ENCODE assay signal across 17 cellular contexts in genomic region chr22:32824531-32825315, GRCh38. TPM values are rescaled to one million over a fixed set of nuclear protein-coding genes. Genes with fewer than 3 reads are reported as not detected.
"Had no signal": no experiment of that assay in that cellular context is flagged by ENCODE, and none has a peak within 500 bp of the region (broad histone marks: within the 10 kb centered on the region; RNA-seq: fewer than 3 reads in every experiment).

No MANE protein-coding gene starts in this region.

- H3K4me1 ChIP-seq: pancreas, SJSA1 had no signal

- H3K27ac ChIP-seq: pancreas, SJSA1 had no signal

- DNase-seq: activated B cell treated with CpG ODN at 0.5 μM for 24 hours; activated CD4-positive, alpha-beta T cell treated with anti-CD3 and anti-CD28 coated beads, Interleukin-2, amount 10 ng/mL, durations not matched to agents 24 days and 14 days; activated CD8-positive, alpha-beta memory T cell treated with anti-CD3 and anti-CD28 coated beads, Interleukin-2, amount 50 U/mL, for 4 hours; activated CD8-positive, alpha-beta T cell treated with anti-CD3 and anti-CD28 coated beads, Interleukin-2, amount 10 ng/mL, durations not matched to agents 7 days and 5 days; activated effector memory CD4-positive, alpha-beta T cell treated with anti-CD3 and anti-CD28 coated beads, Interleukin-2, amount 50 U/mL, for 16 hours; activated T-cell treated with anti-CD3 and anti-CD28 coated beads, Interleukin-2, amount 50 U/mL, for 48 hours; amniotic stem cell; cortex of kidney; hippocampal formation; naive B cell; pancreas; stimulated activated CD4-positive, alpha-beta T cell treated with anti-CD3 and anti-CD28 coated beads, Interleukin-2, amount 100 ng/mL, for 48 hours; stimulated activated naive B cell treated with anti-CD40 and anti-IgM and Interleukin-4, amounts not matched to agents 10 μg/mL and 1 μg/mL and 100 μg/mL, for 72 hours; substantia nigra; T-helper 2 cell had no signal

- H3K36me3 ChIP-seq: pancreas, SJSA1 had no signal

- H3K4me3 ChIP-seq: pancreas, SJSA1 had no signal

- H3K27me3 ChIP-seq: pancreas, SJSA1 had no signal

- ATAC-seq: activated CD8-positive, alpha-beta T cell treated with anti-CD3 and anti-CD28 coated beads, Interleukin-2, amount 10 ng/mL, durations not matched to agents 7 days and 5 days; activated naive CD4-positive, alpha-beta T cell treated with anti-CD3 and anti-CD28 coated beads, Interleukin-2, amount 50 U/mL, for 72 hours; pancreas; stimulated activated naive B cell treated with anti-CD40 and anti-IgM and Interleukin-4, amounts not matched to agents 10 μg/mL and 1 μg/mL and 100 μg/mL, for 72 hours had no signal

- H3K9me3 ChIP-seq: pancreas, SJSA1 had no signal

RNA-seq across cellular contexts. Expression of gene TIMP3, which starts 23.2 kb away (rescaled TPM):
- total RNA-seq: activated B cell treated with CpG ODN at 0.5 μM for 24 hours; activated CD4-positive, alpha-beta T cell treated with anti-CD3 and anti-CD28 coated beads, Interleukin-2, amount 10 ng/mL, durations not matched to agents 24 days and 14 days; activated CD8-positive, alpha-beta T cell treated with anti-CD3 and anti-CD28 coated beads, Interleukin-2, amount 10 ng/mL, durations not matched to agents 7 days and 5 days; activated naive CD4-positive, alpha-beta T cell treated with anti-CD3 and anti-CD28 coated beads, Interleukin-2, amount 50 U/mL, for 72 hours had no signal
